8 cellular contexts compared by ENCODE assay signal in the genomic region with DNA sequence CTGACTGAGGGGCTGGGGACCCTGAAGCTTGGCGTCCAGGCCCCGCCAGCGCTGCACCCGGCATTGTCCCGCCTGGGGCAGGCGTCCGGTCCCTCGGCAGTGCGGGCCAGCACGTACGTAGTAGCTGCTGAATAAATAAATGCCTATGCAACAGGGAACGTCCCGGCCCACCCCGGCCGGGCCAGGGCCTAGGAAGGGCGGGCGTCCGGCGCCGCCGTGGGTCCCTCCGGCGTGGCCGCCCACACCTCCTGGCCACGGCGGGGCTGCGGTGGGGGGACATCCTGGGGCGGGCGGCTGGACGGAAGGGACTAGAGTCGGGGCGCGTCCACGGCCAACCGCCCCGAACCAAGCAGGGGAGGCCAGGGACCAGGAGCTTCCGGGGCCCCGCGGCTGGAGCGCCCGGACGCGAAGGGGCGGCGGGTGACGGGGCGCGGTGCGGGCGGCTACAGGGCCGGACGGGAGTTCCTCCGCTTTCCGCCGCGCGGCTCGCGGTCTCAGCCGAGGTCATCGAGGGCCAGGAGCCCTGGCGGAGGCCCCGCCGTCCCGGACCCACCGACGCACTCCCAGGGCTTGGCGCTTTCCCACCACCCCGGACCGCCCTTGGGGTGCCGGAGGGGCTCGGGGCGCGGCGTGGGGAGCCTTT. TPM values are rescaled to one million over a fixed set of nuclear protein-coding genes. Genes with fewer than 3 reads are reported as not detected.
DNase-seq lines count a peak whose midpoint lies in the region; ATAC-seq and TF ChIP-seq lines count a peak whose summit lies in the region.

No MANE protein-coding gene starts in this region.

- H3K36me3 ChIP-seq in breast epithelium, result no peaks in the 10 kb centered on the region
- H3K36me3 ChIP-seq in spleen, result no peaks in the 10 kb centered on the region

- H3K4me3 ChIP-seq in breast epithelium (peak overlapping the region; percentile 83 to 89 (median 85)), spleen (peak overlapping the region; percentile 59 to 91 (median 72))

- peak; percentile 86 for DNase-seq in GM03348 (ENCODE audit: low spot score)
- DNase-seq in SKM-1 treated with dmso at 0.1 percent for 144 hours (lab: John Stamatoyannopoulos, UW; ENCODE audit: unreplicated experiment), result peak; percentile 50
- DNase-seq in breast epithelium (ENCODE audit: low spot score in 2 of 2), result peak; percentile 28 to 60
- DNase-seq in immature natural killer cell, result peak; percentile 51 to 62 (median 61)
- peak; percentile 88 for DNase-seq in spleen
- no peak for DNase-seq in medulla oblongata (ENCODE audit: extremely low spot score)
- DNase-seq in NCI-H2196 treated with DMSO at 0.1 percent for 48 hours (lab: John Stamatoyannopoulos, UW; ENCODE audit: unreplicated experiment), result no peak

- peak overlapping the region in 4 of 6 donors; percentile 87 to 98 (median 96) for H3K27ac Mint-ChIP-seq in immature natural killer cell

- H3K4me1 ChIP-seq in breast epithelium, result peaks cover 0 to 7% of the 10 kb centered on the region in 2 donors
- peaks cover 9 to 51% (median 19%) of the 10 kb centered on the region in 6 donors for H3K4me1 ChIP-seq in spleen

- TF ChIP-seq CTCF in breast epithelium (IDR thresholded peaks at IDR 0.05) (no peak), spleen (IDR thresholded peaks at IDR 0.05 in 8 of 11, conservative IDR thresholded peaks at IDR 0.05 in 3 of 11) (no peak)

- TF ChIP-seq POLR2A in breast epithelium (IDR thresholded peaks at IDR 0.05), result no peak
- TF ChIP-seq POLR2A in spleen (IDR thresholded peaks at IDR 0.05), result no peak

- peaks cover 11 to 26% of the 10 kb centered on the region in 2 donors for H3K4me1 Mint-ChIP-seq in immature natural killer cell

- H3K9me3 Mint-ChIP-seq in immature natural killer cell, result no peaks in the 10 kb centered on the region

- intact Hi-C loops in breast epithelium (cut with DNase I; ENCODE audit: low total_unique reads) (no loop called here), spleen (cut with DNase I; ENCODE audit: low total_unique reads) (no loop called here)

- peak; percentile 27 for ATAC-seq in HG02610 (IDR thresholded peaks at IDR 0.05; ENCODE audit: unreplicated experiment)

- H3K9me3 ChIP-seq in breast epithelium (no peaks in the 10 kb centered on the region), spleen (no peaks in the 10 kb centered on the region)

- no peaks in the 10 kb centered on the region for H3K36me3 Mint-ChIP-seq in immature natural killer cell

- peak overlapping the region; percentile 96 to 99 for H3K27ac ChIP-seq in breast epithelium
- peak overlapping the region; percentile 88 to 95 (median 92) for H3K27ac ChIP-seq in spleen

- H3K27me3 Mint-ChIP-seq in immature natural killer cell (ENCODE audit: low read depth in 3 of 3), result peaks cover 13 to 22% (median 14%) of the 10 kb centered on the region in 3 donors

- no peaks in the 10 kb centered on the region for H3K27me3 ChIP-seq in breast epithelium
- H3K27me3 ChIP-seq in spleen (replicated peaks in 1 of 7), result peaks cover 0 to 72% (median 30%) of the 10 kb centered on the region in 7 donors

- H3K4me3 Mint-ChIP-seq in immature natural killer cell, result peak overlapping the region; percentile 74 to 84 (median 78)

- 1 to 7% (median 2%) methylated on average over 11 to 75 of the region's 75 CpGs for WGBS in spleen, 5 donors

RNA-seq across cellular contexts. Expression of a gene that starts 0.9 kb away (rescaled TPM):
- total RNA-seq in breast epithelium (10 to 100 TPM; 37.4 to 40.4 (median 40.3) TPM), spleen (10 to 100 TPM; 17.7 to 32.0 (median 23.2) TPM)
- polyA plus RNA-seq in immature natural killer cell (1 to 10 TPM in 1 of 3 donors, under 1 TPM in 2; 0.13 to 3.7 (median 0.78) TPM), spleen (1 to 10 TPM; 1.4 to 2.7 (median 1.7) TPM)

Comparison
In these comparisons a context has a peak if more than half of its experiments do, and no peak if none do; other contexts are left out.
1. DNase-seq: peak in GM03348 (single experiment), SKM-1 treated with dmso at 0.1 percent for 144 hours (single experiment), breast epithelium (2 of 2), immature natural killer cell (3 of 3) and spleen (single experiment); none in medulla oblongata (single experiment) and NCI-H2196 treated with DMSO at 0.1 percent for 48 hours (single experiment).